ENCODE assay signal across 12 cellular contexts in the genomic region with DNA sequence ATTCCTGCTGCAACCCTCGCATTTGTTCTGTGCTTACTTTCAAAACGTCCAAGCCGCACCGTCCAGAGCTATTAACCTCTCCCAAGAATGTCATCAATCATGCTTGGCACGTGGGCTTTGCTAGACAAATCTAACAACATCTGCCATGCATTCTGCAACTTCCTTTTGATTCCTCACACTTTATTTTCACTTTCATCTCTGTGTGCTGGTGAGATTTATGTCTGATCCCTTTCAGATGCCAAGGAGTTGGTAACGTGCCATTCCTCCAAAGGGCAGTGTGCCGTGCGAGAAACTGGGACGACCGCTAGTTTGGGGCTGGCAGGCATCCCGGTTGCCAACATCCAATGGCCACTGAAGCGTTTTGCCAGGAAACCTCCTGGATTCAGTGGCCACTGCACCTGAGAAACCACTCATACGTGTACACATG.
DNase-seq lines count a peak whose midpoint lies in the region; ATAC-seq and FAIRE-seq lines count a peak whose summit lies in the region.
"Had no signal": no experiment of that assay in that cellular context is flagged by ENCODE, and none has a peak within 500 bp of the region (broad histone marks: within the 10 kb centered on the region; RNA-seq: fewer than 3 reads in every experiment).

No MANE protein-coding gene starts in this region.

- no peak overlapping the region for H3K27ac ChIP-seq in small intestine (ENCODE audit: low read depth in 1 of 2, low read length in 1 of 2)
- H3K27ac ChIP-seq: skin epidermis had no signal

- no peaks in the 10 kb centered on the region for H3K36me3 ChIP-seq in small intestine (ENCODE audit: control insufficient read depth in 2 of 2, insufficient read depth in 2 of 2, low read length in 2 of 2)

- 13 to 46% (median 33%) methylated on average over 13 of the region's 13 CpGs for WGBS in small intestine, 3 donors

- H3K27me3 ChIP-seq in small intestine (ENCODE audit: control insufficient read depth in 2 of 2, insufficient read depth in 2 of 2, low read length in 2 of 2): no peaks in the 10 kb centered on the region

- H3K9me3 ChIP-seq in small intestine (ENCODE audit: control insufficient read depth, low read depth): no peaks in the 10 kb centered on the region

- no peak for ATAC-seq in Right ventricle myocardium inferior
- ATAC-seq: activated T-cell treated with anti-CD3 and anti-CD28 coated beads, Interleukin-2, amount 50 U/mL, for 72 hours had no signal

- peak; percentile 61 for DNase-seq in H4 (ENCODE audit: low spot score)
- peak in 45 of 58 donors; percentile 1 to 69 (median 28) for DNase-seq in anterior cingulate cortex (lab: John Stamatoyannopoulos, UW)
- peak; percentile 32 for DNase-seq in small intestine
- no peak for DNase-seq in DMS114 treated with DMSO at 0.1 percent for 48 hours (lab: John Stamatoyannopoulos, UW; ENCODE audit: unreplicated experiment)
- no peak for DNase-seq in Right ventricle myocardium inferior (ENCODE audit: missing footprints)
- DNase-seq in activated CD8-positive, alpha-beta memory T cell treated with anti-CD3 and anti-CD28 coated beads, Interleukin-2, amount 50 U/mL, for 4 hours: no peak
- DNase-seq in activated T-cell treated with anti-CD3 and anti-CD28 coated beads for 4 hours: no peak
- DNase-seq: activated T-cell treated with anti-CD3 and anti-CD28 coated beads, Interleukin-2, amount 50 U/mL, for 72 hours; islet precursor cell; NCI-H774 had no signal

- no peak overlapping the region for H3K4me3 ChIP-seq in small intestine (ENCODE audit: low read depth in 1 of 2, low read length in 2 of 2)
- H3K4me3 ChIP-seq: skin epidermis had no signal

- intact Hi-C loops in Right ventricle myocardium inferior (cut with DNase I): no loop called here

- no peaks in the 10 kb centered on the region for H3K4me1 ChIP-seq in small intestine (ENCODE audit: control insufficient read depth in 2 of 2, insufficient read depth in 1 of 2, low read depth in 1 of 2, low read length in 1 of 2)

- peak; percentile 73 for FAIRE-seq in islet of Langerhans (lab: Jason Lieb, UNC)
- FAIRE-seq in small intestine (lab: Jason Lieb, UNC): no peak

Comparison
In these comparisons a context has a peak if more than half of its experiments do, and no peak if none do; other contexts are left out.
1. DNase-seq: peak in H4 (single experiment), anterior cingulate cortex (45 of 58) and small intestine (single experiment); none in DMS114 treated with DMSO at 0.1 percent for 48 hours (single experiment), Right ventricle myocardium inferior (single experiment), activated CD8-positive, alpha-beta memory T cell treated with anti-CD3 and anti-CD28 coated beads, Interleukin-2, amount 50 U/mL, for 4 hours (single experiment) and activated T-cell treated with anti-CD3 and anti-CD28 coated beads for 4 hours (single experiment).